25 cellular contexts compared by ENCODE assay signal in genomic region chr11:9357041-9357440, GRCh38. TPM values are rescaled to one million over a fixed set of nuclear protein-coding genes. Genes with fewer than 3 reads are reported as not detected.
DNase-seq lines count a peak whose midpoint lies in the region; ATAC-seq and TF ChIP-seq lines count a peak whose summit lies in the region.
"Had no signal": no experiment of that assay in that cellular context is flagged by ENCODE, and none has a peak within 500 bp of the region (broad histone marks: within the 10 kb centered on the region; RNA-seq: fewer than 3 reads in every experiment).

No MANE protein-coding gene starts in this region.

- H2AFZ ChIP-seq in GM23338 (peak overlapping the region; percentile 90), trophoblast cell (ENCODE audit: insufficient read depth, low read length, poor library complexity) (no peak overlapping the region)
- H2AFZ ChIP-seq: PC-9 had no signal

- H3K9me2 ChIP-seq in GM23338 (ENCODE audit: insufficient read depth), result no peaks in the 10 kb centered on the region

- H3K9me3 ChIP-seq in RWPE2 (ENCODE audit: severe bottlenecking), result no peaks in the 10 kb centered on the region
- H3K9me3 ChIP-seq in trophoblast cell (ENCODE audit: insufficient read depth, low read depth, low read length), result no peaks in the 10 kb centered on the region
- H3K9me3 ChIP-seq: Caco-2, SJSA1 had no signal

- no peaks in the 10 kb centered on the region for H3K79me2 ChIP-seq in GM23338 (replicated peaks; ENCODE audit: insufficient read depth)
- no peaks in the 10 kb centered on the region for H3K79me2 ChIP-seq in trophoblast cell (ENCODE audit: control insufficient read depth, insufficient read depth, low read length, poor library complexity)

- TF ChIP-seq CTCF in GM23338 (conservative IDR thresholded peaks at IDR 0.05; ENCODE audit: low read depth in 2 of 2) (no peak), RWPE2 (IDR thresholded peaks at IDR 0.05; ENCODE audit: poor library complexity, severe bottlenecking) (no peak)

- no peak overlapping the region for H3K4me2 ChIP-seq in GM23338
- no peak overlapping the region for H3K4me2 ChIP-seq in trophoblast cell (ENCODE audit: low read length)
- H3K4me2 ChIP-seq: PC-9 had no signal

- WGBS in trophoblast cell (ENCODE audit: extremely low coverage, insufficient coverage, insufficient read length), result no CpG with 5 or more reads among the region's 4 CpGs

- DNase-seq in GM23338 (ENCODE audit: low spot score), result no peak
- no peak for DNase-seq in RWPE2 (ENCODE audit: low spot score)
- no peak for DNase-seq in epithelial cell of prostate (ENCODE audit: low read depth, low spot score)
- DNase-seq in trophoblast cell, result peak; percentile 76 to 93
- no peak for DNase-seq in T-helper 2 cell
- no peak for DNase-seq in activated T-cell treated with anti-CD3 and anti-CD28 coated beads for 4 hours
- DNase-seq: C1 segment of cervical spinal cord; Caco-2; CD8-positive, alpha-beta T cell; H9; Kasumi-1; MV-4-11; NCI-H1105 treated with DMSO at 0.1 percent for 48 hours; NCI-H146; NCI-H1930; NCI-H2107; NCI-H446; NCI-H524 treated with DMSO at 0.1 percent for 48 hours; NCI-H82; PC-9; Right ventricle myocardium superior; T-cell had no signal

- H3K4me1 ChIP-seq in GM23338 (ENCODE audit: insufficient read depth) (no peaks in the 10 kb centered on the region), RWPE2 (ENCODE audit: insufficient read depth, poor library complexity, severe bottlenecking) (peaks cover 25% of the 10 kb centered on the region), trophoblast cell (ENCODE audit: control insufficient read depth in 1 of 2, insufficient read depth in 2 of 2, low read length in 2 of 2) (no peaks in the 10 kb centered on the region)
- H3K4me1 ChIP-seq: SJSA1 had no signal

- peaks cover 5% of the 10 kb centered on the region; the same call in 1 of the 2 replicates for H3F3A ChIP-seq in GM23338 (replicated peaks; ENCODE audit: low read depth)

- no peaks in the 10 kb centered on the region for H3K36me3 Mint-ChIP-seq in GM23338 (ENCODE audit: low read depth)
- H3K36me3 Mint-ChIP-seq: CD8-positive, alpha-beta T cell; T-cell had no signal

- no peak overlapping the region for H4K12ac ChIP-seq in trophoblast cell (ENCODE audit: low read depth, low read length)

- no peak for ATAC-seq in GM23338
- ATAC-seq in RWPE2 (ENCODE audit: low read depth), result no peak
- no peak for ATAC-seq in GM19324 (IDR thresholded peaks at IDR 0.05; ENCODE audit: low FRiP score, unreplicated experiment)
- ATAC-seq: CD8-positive, alpha-beta T cell; HepG2; T-cell had no signal

- H3K27ac ChIP-seq in GM23338 (ENCODE audit: low read depth) (no peak overlapping the region), RWPE2 (ENCODE audit: poor library complexity, severe bottlenecking) (peak overlapping the region; percentile 67), epithelial cell of prostate (peak overlapping the region; percentile 92), trophoblast cell (ENCODE audit: low read depth, low read length) (no peak overlapping the region)
- H3K27ac ChIP-seq: PC-9, SJSA1 had no signal

- H3K27ac Mint-ChIP-seq in GM23338, result no peak overlapping the region
- H3K27ac Mint-ChIP-seq: CD8-positive, alpha-beta T cell; H9; T-cell had no signal

- H3K27me3 ChIP-seq in GM23338 (ENCODE audit: insufficient read depth) (no peaks in the 10 kb centered on the region), RWPE2 (ENCODE audit: insufficient read depth, poor library complexity, severe bottlenecking) (no peaks in the 10 kb centered on the region), trophoblast cell (ENCODE audit: insufficient read depth, low read length) (no peaks in the 10 kb centered on the region)
- H3K27me3 ChIP-seq: SJSA1 had no signal

- no peak overlapping the region for H3K14ac ChIP-seq in trophoblast cell (ENCODE audit: low read length)

- H3K9ac ChIP-seq in trophoblast cell (ENCODE audit: low read length), result no peak overlapping the region

- H4K8ac ChIP-seq in trophoblast cell (ENCODE audit: low read depth, low read length), result no peak overlapping the region

- H2BK12ac ChIP-seq in trophoblast cell (ENCODE audit: low read length), result no peak overlapping the region

- H3K23ac ChIP-seq in trophoblast cell (ENCODE audit: low read length), result no peak overlapping the region

- H3K4me3 ChIP-seq in GM23338, result no peak overlapping the region
- H3K4me3 ChIP-seq in RWPE2 (ENCODE audit: severe bottlenecking), result no peak overlapping the region
- no peak overlapping the region for H3K4me3 ChIP-seq in trophoblast cell (ENCODE audit: low read depth, low read length)
- H3K4me3 ChIP-seq: PC-9, SJSA1 had no signal

- peaks cover 4% of the 10 kb centered on the region for H3K4me1 Mint-ChIP-seq in GM23338

- no peaks in the 10 kb centered on the region for H3K36me3 ChIP-seq in GM23338 (ENCODE audit: insufficient read depth)
- H3K36me3 ChIP-seq in RWPE2 (ENCODE audit: low read depth), result no peaks in the 10 kb centered on the region
- no peaks in the 10 kb centered on the region for H3K36me3 ChIP-seq in trophoblast cell (ENCODE audit: control insufficient read depth in 1 of 2, insufficient read depth in 2 of 2, low read length in 2 of 2)
- H3K36me3 ChIP-seq: SJSA1 had no signal

- no peak overlapping the region for H2BK120ac ChIP-seq in trophoblast cell (ENCODE audit: insufficient read depth, low read length, poor library complexity)

- H4K91ac ChIP-seq in trophoblast cell (ENCODE audit: low read depth, low read length), result no peak overlapping the region

- no peak overlapping the region for H2AK5ac ChIP-seq in trophoblast cell (ENCODE audit: low read length)

- H2BK5ac ChIP-seq in trophoblast cell (ENCODE audit: low read depth, low read length, poor library complexity), result no peak overlapping the region

- no peak overlapping the region for H3K18ac ChIP-seq in trophoblast cell (ENCODE audit: low read length)

- no peaks in the 10 kb centered on the region for H3K9me3 Mint-ChIP-seq in GM23338
- H3K9me3 Mint-ChIP-seq: CD8-positive, alpha-beta T cell; H9; T-cell had no signal

- no peak overlapping the region for H3K4me3 Mint-ChIP-seq in GM23338
- H3K4me3 Mint-ChIP-seq: CD8-positive, alpha-beta T cell; H9; T-cell had no signal

- no peak overlapping the region for H3K4ac ChIP-seq in trophoblast cell (ENCODE audit: low read depth, low read length)

- H3K27me3 Mint-ChIP-seq in GM23338 (ENCODE audit: insufficient read depth, low read depth, poor library complexity), result peaks cover 3% of the 10 kb centered on the region
- H3K27me3 Mint-ChIP-seq: T-cell had no signal

- H4K20me1 ChIP-seq in GM23338 (replicated peaks; ENCODE audit: insufficient read depth), result no peaks in the 10 kb centered on the region

- H3K79me1 ChIP-seq in trophoblast cell (ENCODE audit: low read length), result peaks cover 2% of the 10 kb centered on the region

TF ChIP-seq in GM23338, 12 proteins besides CTCF, POLR2A, EP300 and RAD21 (continues in another document):
- TF ChIP-seq POLR2AphosphoS5 (IDR thresholded peaks at IDR 0.05; ENCODE audit: low read depth), result no peak

RNA-seq across cellular contexts. Expression of gene IPO7, which starts 27.4 kb away (rescaled TPM):
- 271 and 328 TPM in 2 replicates for total RNA-seq in GM23338 (2014; rRNA removed; shearing (Covaris generic))
- 56.1 TPM in 2 replicates for polyA plus RNA-seq in GM23338 (2016; fragmentation: Nextera tagmentation; extraction: Ambion mirVana)
- polyA plus RNA-seq in trophoblast cell (2013), result 96.6 and 98.3 TPM in 2 replicates

RNA-seq across cellular contexts. Expression of gene TMEM41B, which starts 42.6 kb away (rescaled TPM):
- 53.8 and 75.9 TPM in 2 replicates for total RNA-seq in GM23338 (2014; rRNA removed; shearing (Covaris generic))
- 31.8 and 34.4 TPM in 2 replicates for polyA plus RNA-seq in GM23338 (2016; fragmentation: Nextera tagmentation; extraction: Ambion mirVana)
- polyA plus RNA-seq in trophoblast cell (2013), result 67.0 and 71.4 TPM in 2 replicates

Comparison
In these comparisons a context has a peak if more than half of its experiments do, and no peak if none do; other contexts are left out.
1. DNase-seq: peak in trophoblast cell (2 of 2); none in GM23338 (single experiment), RWPE2 (single experiment), epithelial cell of prostate (single experiment), T-helper 2 cell (0 of 5) and activated T-cell treated with anti-CD3 and anti-CD28 coated beads for 4 hours (single experiment).
2. H3K27ac ChIP-seq: peak in RWPE2 (single experiment) and epithelial cell of prostate (single experiment); none in GM23338 (single experiment) and trophoblast cell (single experiment).